In the genomic region with DNA sequence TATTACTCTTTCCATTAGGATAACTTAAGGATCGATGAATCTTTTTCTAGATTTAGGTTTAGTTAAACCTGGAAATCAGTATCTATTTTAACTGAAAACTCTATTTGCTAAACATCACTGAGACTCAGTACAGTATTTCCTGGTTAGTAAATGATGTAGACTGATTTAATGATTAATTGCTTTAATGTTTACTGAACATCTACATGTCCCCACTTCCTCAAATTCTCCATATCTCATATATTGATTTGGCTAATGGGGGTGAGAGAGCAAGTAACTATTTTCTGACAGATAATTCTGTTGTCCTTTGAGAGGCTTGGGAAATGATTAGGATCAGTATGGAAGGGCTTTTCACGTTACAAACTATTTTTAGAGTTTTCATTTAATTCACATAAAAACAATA, we compare ENCODE assay signal across 22 cellular contexts.
A peak's percentile ranks its signal among the peaks of the same experiment; 100 is the strongest.
DNase-seq lines count a peak whose midpoint lies in the region; ATAC-seq lines count a peak whose summit lies in the region.
"Had no signal": no experiment of that assay in that cellular context is flagged by ENCODE, and none has a peak within 500 bp of the region (broad histone marks: within the 10 kb centered on the region; RNA-seq: fewer than 3 reads in every experiment).

No MANE protein-coding gene starts in this region.

- no peak overlapping the region for H3K27ac Mint-ChIP-seq in stimulated activated effector memory CD8-positive, alpha-beta T cell treated with anti-CD3 and anti-CD28 coated beads, Interleukin-12 subunit alpha, Interleukin-12 subunit beta, amount 100 ng/mL, for 72 hours
- H3K27ac Mint-ChIP-seq: activated CD4-positive, alpha-beta memory T cell treated with anti-CD3 and anti-CD28 coated beads, Interleukin-2, amount 10 ng/mL, durations not matched to agents 7 days and 5 days; endodermal cell; T-cell had no signal

- no peak overlapping the region for H3K4me3 Mint-ChIP-seq in stimulated activated effector memory CD8-positive, alpha-beta T cell treated with anti-CD3 and anti-CD28 coated beads, Interleukin-12 subunit alpha, Interleukin-12 subunit beta, amount 100 ng/mL, for 72 hours
- H3K4me3 Mint-ChIP-seq: activated CD4-positive, alpha-beta memory T cell treated with anti-CD3 and anti-CD28 coated beads, Interleukin-2, amount 10 ng/mL, durations not matched to agents 7 days and 5 days; endodermal cell; T-cell had no signal

- H3K9me3 Mint-ChIP-seq in stimulated activated effector memory CD8-positive, alpha-beta T cell treated with anti-CD3 and anti-CD28 coated beads, Interleukin-12 subunit alpha, Interleukin-12 subunit beta, amount 100 ng/mL, for 72 hours: no peaks in the 10 kb centered on the region
- H3K9me3 Mint-ChIP-seq: activated CD4-positive, alpha-beta memory T cell treated with anti-CD3 and anti-CD28 coated beads, Interleukin-2, amount 10 ng/mL, durations not matched to agents 7 days and 5 days; T-cell had no signal

- H3K4me1 Mint-ChIP-seq in stimulated activated effector memory CD8-positive, alpha-beta T cell treated with anti-CD3 and anti-CD28 coated beads, Interleukin-12 subunit alpha, Interleukin-12 subunit beta, amount 100 ng/mL, for 72 hours: peaks cover 11% of the 10 kb centered on the region

- ATAC-seq in GM18861 (IDR thresholded peaks at IDR 0.05; ENCODE audit: unreplicated experiment) (peak; percentile 87), GM21737 (IDR thresholded peaks at IDR 0.05; ENCODE audit: unreplicated experiment) (peak; percentile 54), HG03378 (IDR thresholded peaks at IDR 0.05; ENCODE audit: unreplicated experiment) (peak; percentile 89), HG03439 (IDR thresholded peaks at IDR 0.05; ENCODE audit: unreplicated experiment) (no peak), HG02798 (IDR thresholded peaks at IDR 0.05; ENCODE audit: poor library complexity, unreplicated experiment) (no peak)
- no peak for ATAC-seq in stimulated activated effector memory CD8-positive, alpha-beta T cell treated with anti-CD3 and anti-CD28 coated beads, Interleukin-12 subunit alpha, Interleukin-12 subunit beta, amount 100 ng/mL, for 72 hours
- ATAC-seq: T-cell had no signal

- peak; percentile 41 for DNase-seq in kidney tubule cell (ENCODE audit: low spot score)
- no peak for DNase-seq in stimulated activated effector memory CD8-positive, alpha-beta T cell treated with anti-CD3 and anti-CD28 coated beads, Interleukin-12 subunit alpha, Interleukin-12 subunit beta, amount 100 ng/mL, for 72 hours (ENCODE audit: low spot score in 2 of 2)
- DNase-seq in nucleus accumbens (lab: John Stamatoyannopoulos, UW): no peak
- DNase-seq: activated CD4-positive, alpha-beta memory T cell treated with anti-CD3 and anti-CD28 coated beads, Interleukin-2, amount 10 ng/mL, durations not matched to agents 7 days and 5 days; activated naive CD4-positive, alpha-beta T cell treated with anti-CD3 and anti-CD28 coated beads, Interleukin-2, amount 50 U/mL, for 16 hours; activated T-cell treated with anti-CD3 and anti-CD28 coated beads, Interleukin-2, amount 50 U/mL, for 1 hour; endodermal cell; HCEC 1CT; head of caudate nucleus; mammary epithelial cell; NCI-H1048; NCI-H2029 treated with DMSO at 0.1 percent for 48 hours; NCI-H524; SHP77; stimulated activated CD4-positive, alpha-beta T cell treated with anti-CD3 and anti-CD28 coated beads, Interleukin-2, amount 100 ng/mL, for 24 hours; T-cell; WERI-Rb-1 had no signal

- peaks cover 19% of the 10 kb centered on the region for H3K36me3 Mint-ChIP-seq in stimulated activated effector memory CD8-positive, alpha-beta T cell treated with anti-CD3 and anti-CD28 coated beads, Interleukin-12 subunit alpha, Interleukin-12 subunit beta, amount 100 ng/mL, for 72 hours

Comparison
In these comparisons a context has a peak if more than half of its experiments do, and no peak if none do; other contexts are left out.
1. ATAC-seq: peak in GM18861 (single experiment), GM21737 (single experiment) and HG03378 (single experiment); none in HG03439 (single experiment), HG02798 (single experiment) and stimulated activated effector memory CD8-positive, alpha-beta T cell treated with anti-CD3 and anti-CD28 coated beads, Interleukin-12 subunit alpha, Interleukin-12 subunit beta, amount 100 ng/mL, for 72 hours (single experiment).